In the genomic region with DNA sequence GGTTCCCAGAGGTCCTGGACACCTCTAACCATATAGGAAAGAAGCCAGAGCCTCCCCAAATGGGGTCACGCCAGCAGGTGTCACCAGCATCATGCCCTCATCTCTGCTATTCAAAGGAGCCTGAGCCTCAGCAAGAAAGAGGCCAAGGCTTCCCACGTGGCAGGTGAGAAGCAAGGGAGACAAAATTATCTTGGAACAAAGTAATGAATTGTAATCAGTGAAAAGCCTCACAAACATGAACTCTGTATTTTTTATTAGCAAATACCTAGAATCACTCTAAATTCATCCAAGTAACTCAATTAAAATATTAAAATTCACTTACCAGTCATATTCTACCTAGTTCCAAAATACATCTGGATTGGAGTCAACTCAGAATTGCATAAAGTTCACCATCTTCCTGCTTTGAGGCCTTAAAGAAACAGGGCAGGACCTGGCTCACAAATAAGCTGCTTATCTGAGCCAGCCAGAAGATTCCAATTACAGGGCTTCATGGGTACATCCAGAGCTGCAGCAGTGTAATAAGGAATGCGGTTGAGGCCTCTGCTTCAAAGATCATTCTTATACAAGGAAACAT, we compare ENCODE assay signal across 10 cellular contexts.
DNase-seq lines count a peak whose midpoint lies in the region; FAIRE-seq and TF ChIP-seq lines count a peak whose summit lies in the region.
"Had no signal": no experiment of that assay in that cellular context is flagged by ENCODE, and none has a peak within 500 bp of the region (broad histone marks: within the 10 kb centered on the region; RNA-seq: fewer than 3 reads in every experiment).

No MANE protein-coding gene starts in this region.

- CTCF ChIA-PET in endothelial cell of umbilical vein (lab: Charles Lee): interaction anchor here (1.2 kb wide), 1 partner anchor 67 kb away, joined by 3 read pairs; no protein-coding TSS in a partner anchor

- no TSS peak for BruUV-seq in endothelial cell of umbilical vein (replicated peaks; lab: Mats Ljungman, UMichigan)

- H3K27me3 ChIP-seq in endothelial cell of umbilical vein (ENCODE audit: control insufficient read depth in 2 of 2, insufficient read depth in 2 of 2, low read length in 2 of 2) (no peaks in the 10 kb centered on the region), neural progenitor cell (no peaks in the 10 kb centered on the region), ovary (no peaks in the 10 kb centered on the region)

- TF ChIP-seq EP300 in ovary (IDR thresholded peaks at IDR 0.05): no peak

- no peak overlapping the region for H3K4me3 Mint-ChIP-seq in neural progenitor cell
- H3K4me3 Mint-ChIP-seq: nephron progenitor cell; stimulated activated naive B cell treated with anti-CD40 and anti-IgM and Interleukin-4, amounts not matched to agents 10 μg/mL and 1 μg/mL and 100 μg/mL, for 72 hours had no signal

- H4K20me1 ChIP-seq in endothelial cell of umbilical vein (replicated peaks; ENCODE audit: control insufficient read depth, extremely low read depth, insufficient read depth, low read length): peaks cover 2% of the 10 kb centered on the region
- H4K20me1 ChIP-seq in neural progenitor cell (ENCODE audit: low read depth): no peaks in the 10 kb centered on the region

- H3K4me1 ChIP-seq in endothelial cell of umbilical vein (ENCODE audit: control insufficient read depth, extremely low read depth, insufficient read depth, low read length) (no peaks in the 10 kb centered on the region), neural progenitor cell (peaks cover 12% of the 10 kb centered on the region), ovary (ENCODE audit: insufficient read depth) (peaks cover 22% of the 10 kb centered on the region)

- no peak overlapping the region for H3K9ac ChIP-seq in endothelial cell of umbilical vein (replicated peaks; ENCODE audit: extremely low read depth, insufficient read depth, low read length)
- H3K9ac ChIP-seq in neural progenitor cell: no peak overlapping the region

- 29 to 40% (median 36%) methylated on average over 3 of the region's 3 CpGs for WGBS in ovary, 3 donors

- H3K36me3 ChIP-seq in endothelial cell of umbilical vein (ENCODE audit: control insufficient read depth in 2 of 2, extremely low read depth in 1 of 2, insufficient read depth in 2 of 2, low read length in 2 of 2) (no peaks in the 10 kb centered on the region), neural progenitor cell (no peaks in the 10 kb centered on the region), ovary (no peaks in the 10 kb centered on the region)

- POLR2A ChIA-PET in endothelial cell of umbilical vein (lab: Charles Lee): no interaction called here

- H3K27ac ChIP-seq in endothelial cell of umbilical vein (ENCODE audit: insufficient read depth, low read depth, low read length) (no peak overlapping the region), neural progenitor cell (no peak overlapping the region), ovary (no peak overlapping the region)

- dilution Hi-C loops in endothelial cell of umbilical vein (cut with MboI; ENCODE audit: extremely low pct_ligation_motif_present, low sequenced_read_pairs): no loop called here

- no peaks in the 10 kb centered on the region for H3K27me3 Mint-ChIP-seq in neural progenitor cell (ENCODE audit: insufficient read depth, low read depth)
- H3K27me3 Mint-ChIP-seq: stimulated activated naive B cell treated with anti-CD40 and anti-IgM and Interleukin-4, amounts not matched to agents 10 μg/mL and 1 μg/mL and 100 μg/mL, for 72 hours had no signal

- intact Hi-C loops in endothelial cell of umbilical vein (cut with micrococcal nuclease): no loop called here
- intact Hi-C loops in ovary (cut with DNase I): loop anchor here (5.0 to 10.0 kb wide), 2 partner anchors 67 to 70 kb away; a partner anchor contains a TSS

- no peaks in the 10 kb centered on the region for H3K9me3 Mint-ChIP-seq in neural progenitor cell
- H3K9me3 Mint-ChIP-seq: nephron progenitor cell; stimulated activated naive B cell treated with anti-CD40 and anti-IgM and Interleukin-4, amounts not matched to agents 10 μg/mL and 1 μg/mL and 100 μg/mL, for 72 hours had no signal

- no peak overlapping the region for H2AFZ ChIP-seq in endothelial cell of umbilical vein (ENCODE audit: low read depth, low read length)
- H2AFZ ChIP-seq in neural progenitor cell (replicated peaks): no peak overlapping the region

- no peak for TF ChIP-seq POLR2A in endothelial cell of umbilical vein (IDR thresholded peaks at IDR 0.05; ENCODE audit: low read depth, low read length)
- no peak for TF ChIP-seq POLR2A in ovary (IDR thresholded peaks at IDR 0.05)

- FAIRE-seq in endothelial cell of umbilical vein (lab: Jason Lieb, UNC) (no peak), urothelium cell line (lab: Jason Lieb, UNC) (no peak)

- H3K9me1 ChIP-seq in endothelial cell of umbilical vein (replicated peaks; ENCODE audit: control insufficient read depth, extremely low read depth, insufficient read depth, low read length): no peaks in the 10 kb centered on the region

- H3K4me3 ChIP-seq in LNCaP clone FGC (ENCODE audit: low read depth, low read length): no peak overlapping the region
- no peak overlapping the region for H3K4me3 ChIP-seq in endothelial cell of umbilical vein (replicated peaks in 1 of 3; ENCODE audit: insufficient read depth in 1 of 3, low read depth in 1 of 3, low read length in 3 of 3)
- H3K4me3 ChIP-seq in neural progenitor cell: no peak overlapping the region
- H3K4me3 ChIP-seq in ovary: no peak overlapping the region

- no peaks in the 10 kb centered on the region for H3K36me3 Mint-ChIP-seq in neural progenitor cell

- no peak overlapping the region for H3K27ac Mint-ChIP-seq in neural progenitor cell
- H3K27ac Mint-ChIP-seq: nephron progenitor cell; stimulated activated naive B cell treated with anti-CD40 and anti-IgM and Interleukin-4, amounts not matched to agents 10 μg/mL and 1 μg/mL and 100 μg/mL, for 72 hours had no signal

- no peaks in the 10 kb centered on the region for H3K79me2 ChIP-seq in endothelial cell of umbilical vein (ENCODE audit: control insufficient read depth, insufficient read depth, low read length)
- H3K79me2 ChIP-seq in neural progenitor cell (ENCODE audit: low read depth): no peaks in the 10 kb centered on the region

- H3K4me2 ChIP-seq in endothelial cell of umbilical vein (ENCODE audit: insufficient read depth, low read length): no peak overlapping the region
- H3K4me2 ChIP-seq in neural progenitor cell: no peak overlapping the region

- H3K4me1 Mint-ChIP-seq in neural progenitor cell: peaks cover 13% of the 10 kb centered on the region

- H3F3A ChIP-seq in neural progenitor cell (ENCODE audit: low read depth): no peaks in the 10 kb centered on the region

- DNase-seq in DMS53 treated with DMSO at 0.1 percent for 48 hours (lab: John Stamatoyannopoulos, UW; ENCODE audit: unreplicated experiment): peak; percentile 9
- no peak for DNase-seq in LNCaP clone FGC (ENCODE audit: low read depth)
- peak; percentile 26 for DNase-seq in endothelial cell of umbilical vein (ENCODE audit: low read depth, low spot score)
- peak; percentile 40 for DNase-seq in neural progenitor cell (ENCODE audit: low spot score)
- no peak for DNase-seq in urothelium cell line (ENCODE audit: low spot score)
- DNase-seq in activated CD8-positive, alpha-beta memory T cell treated with anti-CD3 and anti-CD28 coated beads, Interleukin-2, amount 50 U/mL, for 4 hours: no peak
- DNase-seq in ovary: no peak
- no peak for DNase-seq in foreskin melanocyte
- DNase-seq: stimulated activated naive B cell treated with anti-CD40 and anti-IgM and Interleukin-4, amounts not matched to agents 10 μg/mL and 1 μg/mL and 100 μg/mL, for 72 hours had no signal

- TF ChIP-seq CTCF in LNCaP clone FGC (IDR thresholded peaks at IDR 0.05; ENCODE audit: control insufficient read depth, extremely low read depth, insufficient read depth): peak; percentile 34
- TF ChIP-seq CTCF in endothelial cell of umbilical vein (IDR thresholded peaks at IDR 0.05; ENCODE audit: extremely low read depth in 1 of 2, insufficient read depth in 1 of 2, low read depth in 1 of 2, low read length in 2 of 2): no peak
- peak; percentile 32 for TF ChIP-seq CTCF in neural progenitor cell (IDR thresholded peaks at IDR 0.05)
- TF ChIP-seq CTCF in ovary (IDR thresholded peaks at IDR 0.05): no peak

- H3K9me3 ChIP-seq in endothelial cell of umbilical vein (replicated peaks; ENCODE audit: control insufficient read depth, insufficient read depth, low read length) (no peaks in the 10 kb centered on the region), neural progenitor cell (ENCODE audit: low read depth) (no peaks in the 10 kb centered on the region), ovary (no peaks in the 10 kb centered on the region)

TF ChIP-seq in endothelial cell of umbilical vein, 7 proteins besides CTCF, POLR2A, EP300 and RAD21:
- TF ChIP-seq POLR2AphosphoS5 (IDR thresholded peaks at IDR 0.05; ENCODE audit: insufficient read depth, low read depth, low read length): no peak
- no peak for TF ChIP-seq MYC (IDR thresholded peaks at IDR 0.05; ENCODE audit: low read depth, low read length)
- TF ChIP-seq GATA2 (IDR thresholded peaks at IDR 0.05; ENCODE audit: insufficient read depth, insufficient read length, low read depth, low read length): no peak
- TF ChIP-seq JUN (IDR thresholded peaks at IDR 0.05; ENCODE audit: borderline replicate concordance, insufficient read depth, insufficient read length, low read depth): no peak
- TF ChIP-seq, protein P1, sequence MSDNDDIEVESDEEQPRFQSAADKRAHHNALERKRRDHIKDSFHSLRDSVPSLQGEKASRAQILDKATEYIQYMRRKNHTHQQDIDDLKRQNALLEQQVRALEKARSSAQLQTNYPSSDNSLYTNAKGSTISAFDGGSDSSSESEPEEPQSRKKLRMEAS (IDR thresholded peaks at IDR 0.05; ENCODE audit: insufficient read depth, insufficient read length): no peak
- TF ChIP-seq FOS (IDR thresholded peaks at IDR 0.05; ENCODE audit: borderline replicate concordance, insufficient read depth, low read length): no peak

Comparison
In these comparisons a context has a peak if more than half of its experiments do, and no peak if none do; other contexts are left out.
1. DNase-seq: peak in DMS53 treated with DMSO at 0.1 percent for 48 hours (single experiment), endothelial cell of umbilical vein (single experiment) and neural progenitor cell (single experiment); none in LNCaP clone FGC (single experiment), urothelium cell line (single experiment), activated CD8-positive, alpha-beta memory T cell treated with anti-CD3 and anti-CD28 coated beads, Interleukin-2, amount 50 U/mL, for 4 hours (single experiment), ovary (0 of 5) and foreskin melanocyte (single experiment).
2. CTCF ChIP-seq: peak in LNCaP clone FGC (single experiment) and neural progenitor cell (single experiment); none in endothelial cell of umbilical vein (0 of 2) and ovary (0 of 3).